ENCODE assay signal across 8 cellular contexts in genomic region chr2:57720728-57721627, GRCh38.
DNase-seq lines count a peak whose midpoint lies in the region; TF ChIP-seq lines count a peak whose summit lies in the region.

No MANE protein-coding gene starts in this region.

- H3K79me2 ChIP-seq in KMS-11 (ENCODE audit: insufficient read depth, low read depth): no peaks in the 10 kb centered on the region

- peaks cover 9% of the 10 kb centered on the region for H3K4me1 ChIP-seq in HAP-1
- no peaks in the 10 kb centered on the region for H3K4me1 ChIP-seq in KMS-11 (ENCODE audit: low read depth, poor library complexity, severe bottlenecking)
- H3K4me1 ChIP-seq in spleen: peaks cover 0 to 8% (median 3%) of the 10 kb centered on the region in 6 donors

- peak overlapping the region; percentile 68; the same call in 1 of the 2 replicates for H2AFZ ChIP-seq in KMS-11 (ENCODE audit: low read depth)

- TF ChIP-seq CTCF in KMS-11 (conservative IDR thresholded peaks at IDR 0.05; ENCODE audit: low read depth, low read length) (peak; percentile 95), brain (conservative IDR thresholded peaks at IDR 0.05) (peak; percentile 78 to 88), spleen (IDR thresholded peaks at IDR 0.05 in 8 of 11, conservative IDR thresholded peaks at IDR 0.05 in 3 of 11) (peak; percentile 13 to 76 (median 58))

- H4K20me1 ChIP-seq in KMS-11 (ENCODE audit: insufficient read depth): no peaks in the 10 kb centered on the region

- 23 to 29% (median 25%) methylated on average over 16 of the region's 16 CpGs for WGBS in spleen, 5 donors

- peak overlapping the region; percentile 65 to 79 (median 69) for H3K4me3 Mint-ChIP-seq in brain

- H3K4me2 ChIP-seq in KMS-11: peak overlapping the region; percentile 10; the same call in 1 of the 2 replicates

- peaks cover 20% of the 10 kb centered on the region for H3K4me1 Mint-ChIP-seq in brain

- H3K36me3 ChIP-seq in HAP-1 (replicated peaks) (no peaks in the 10 kb centered on the region), KMS-11 (ENCODE audit: insufficient read depth) (no peaks in the 10 kb centered on the region), spleen (no peaks in the 10 kb centered on the region)

- H3K27ac ChIP-seq in KMS-11 (no peak overlapping the region), spleen (no peak overlapping the region)

- DNase-seq in NCI-H510A treated with DMSO at 0.1 percent for 48 hours (lab: John Stamatoyannopoulos, UW) (peak; percentile 60), NCI-H510A (lab: John Stamatoyannopoulos, UW) (no peak), HAP-1 (ENCODE audit: low spot score in 2 of 2) (peak; percentile 59 to 75), SK-MEL-5 (ENCODE audit: low read depth, low spot score) (peak; percentile 81), iPS-NIHi11 (ENCODE audit: low spot score) (peak; percentile 64), spleen (no peak)

- H3K9ac ChIP-seq in KMS-11: no peak overlapping the region

- intact Hi-C loops in spleen (cut with DNase I; ENCODE audit: low total_unique reads): no loop called here

- peaks cover 5% of the 10 kb centered on the region for H3K27me3 ChIP-seq in HAP-1 (ENCODE audit: low read depth)
- H3K27me3 ChIP-seq in KMS-11 (ENCODE audit: insufficient read depth, low read depth): no peaks in the 10 kb centered on the region
- no peaks in the 10 kb centered on the region for H3K27me3 ChIP-seq in spleen (replicated peaks in 1 of 7)

- no peak for TF ChIP-seq POLR2A in spleen (IDR thresholded peaks at IDR 0.05)

- no peaks in the 10 kb centered on the region for H3K36me3 Mint-ChIP-seq in brain

- peak overlapping the region; percentile 24 to 83 (median 53) for H3K27ac Mint-ChIP-seq in brain

- H3K9me3 ChIP-seq in HAP-1: no peaks in the 10 kb centered on the region
- no peaks in the 10 kb centered on the region for H3K9me3 ChIP-seq in spleen

- H3K27me3 Mint-ChIP-seq in brain: peaks cover 5% of the 10 kb centered on the region

- H3K4me3 ChIP-seq in HAP-1 (no peak overlapping the region), KMS-11 (IDR thresholded peaks at IDR 0.05; ENCODE audit: insufficient read depth, low read depth, low read length) (no peak overlapping the region), spleen (peak overlapping the region in 1 of 8 donors; percentile 32)

- in situ Hi-C loops in HAP-1 (cut with MboI; ENCODE audit: low sequenced_read_pairs) (no loop called here), SK-MEL-5 (cut with HindIII; ENCODE audit: low pct_unique_long_range_greater_than_20kb, low sequenced_read_pairs) (no loop called here)

- H3K9me3 Mint-ChIP-seq in brain: no peaks in the 10 kb centered on the region

Comparison
In these comparisons a context has a peak if more than half of its experiments do, and no peak if none do; other contexts are left out.
1. DNase-seq: peak in NCI-H510A treated with DMSO at 0.1 percent for 48 hours (single experiment), HAP-1 (2 of 2), SK-MEL-5 (single experiment) and iPS-NIHi11 (single experiment); none in NCI-H510A (single experiment) and spleen (single experiment).
2. Peak in every context shown above with its lines, with median percentiles within 50 percentile points of each other: CTCF ChIP-seq.